Comparison of ENCODE assay signal across 11 cellular contexts in the genomic region with DNA sequence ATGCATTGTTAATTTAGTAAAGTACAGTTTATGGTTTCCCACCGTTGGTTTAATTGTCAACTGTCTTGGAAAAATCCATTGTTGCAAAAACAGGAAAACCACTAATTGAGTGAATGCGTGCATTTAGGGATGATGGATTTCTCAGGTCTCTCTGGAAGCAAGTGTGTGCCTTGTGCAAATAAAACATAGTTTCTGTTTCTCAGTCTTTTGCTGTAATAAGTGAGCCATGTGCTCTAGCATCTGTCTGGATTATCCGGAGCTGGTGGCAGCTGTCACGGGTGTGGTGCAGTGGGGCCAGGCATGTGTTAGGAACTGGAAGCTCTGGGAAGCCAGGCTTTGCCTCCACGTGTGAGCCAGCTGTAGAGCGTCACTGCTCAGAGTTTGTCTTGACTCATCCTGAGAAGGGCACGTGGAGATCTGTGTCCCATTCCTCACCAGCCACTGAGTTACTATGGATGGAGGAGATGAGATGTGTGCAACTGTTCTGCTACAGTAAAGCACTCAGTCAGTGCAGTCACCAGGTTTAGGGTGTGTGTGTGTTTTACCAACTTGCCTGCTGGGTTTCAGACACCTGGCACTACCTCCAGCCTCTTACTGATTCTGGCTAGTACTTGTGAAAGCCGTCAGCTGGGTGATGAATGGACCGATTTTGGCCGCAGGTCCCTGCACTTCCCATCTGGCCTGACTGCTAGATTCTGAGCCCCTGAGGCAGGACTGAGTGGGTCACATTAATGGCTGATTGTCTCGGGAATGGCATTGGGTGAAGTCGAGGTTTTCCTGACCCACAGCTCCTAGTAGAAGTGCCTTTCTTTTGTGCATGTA.
A peak's percentile ranks its signal among the peaks of the same experiment; 100 is the strongest.
DNase-seq lines count a peak whose midpoint lies in the region; ATAC-seq lines count a peak whose summit lies in the region.
"Had no signal": no experiment of that assay in that cellular context is flagged by ENCODE, and none has a peak within 500 bp of the region (broad histone marks: within the 10 kb centered on the region; RNA-seq: fewer than 3 reads in every experiment).

No MANE protein-coding gene starts in this region.

- H3K9me3 Mint-ChIP-seq in activated naive CD4-positive, alpha-beta T cell treated with anti-CD3 and anti-CD28 coated beads, Interleukin-2, amount 50 U/mL, for 24 hours = no peaks in the 10 kb centered on the region
- H3K9me3 Mint-ChIP-seq: stimulated activated naive B cell treated with anti-CD40 and anti-IgM and Interleukin-4, amounts not matched to agents 10 μg/mL and 1 μg/mL and 100 μg/mL, for 72 hours had no signal

- H3K4me1 Mint-ChIP-seq in activated naive CD4-positive, alpha-beta T cell treated with anti-CD3 and anti-CD28 coated beads, Interleukin-2, amount 50 U/mL, for 24 hours = peaks cover 88% of the 10 kb centered on the region
- H3K4me1 Mint-ChIP-seq: stimulated activated naive B cell treated with anti-CD40 and anti-IgM and Interleukin-4, amounts not matched to agents 10 μg/mL and 1 μg/mL and 100 μg/mL, for 72 hours had no signal

- H3K27ac Mint-ChIP-seq in activated naive CD4-positive, alpha-beta T cell treated with anti-CD3 and anti-CD28 coated beads, Interleukin-2, amount 50 U/mL, for 24 hours = peak overlapping the region; percentile 43
- H3K27ac Mint-ChIP-seq: endodermal cell; progenitor cell of endocrine pancreas; stimulated activated naive B cell treated with anti-CD40 and anti-IgM and Interleukin-4, amounts not matched to agents 10 μg/mL and 1 μg/mL and 100 μg/mL, for 72 hours had no signal

- no peak for DNase-seq in activated naive CD4-positive, alpha-beta T cell (lab: John Stamatoyannopoulos, UW)
- DNase-seq in NCI-H446 treated with DMSO at 0.1 percent for 48 hours (lab: John Stamatoyannopoulos, UW) = peak; percentile 80
- peak; percentile 63 to 72 for DNase-seq in cerebellar nuclear complex (lab: John Stamatoyannopoulos, UW)
- no peak for DNase-seq in putamen (ENCODE audit: low spot score)
- DNase-seq in activated naive CD4-positive, alpha-beta T cell treated with Interleukin-2 at 50 U/mL for 16 hours = no peak
- no peak for DNase-seq in stimulated activated CD4-positive, alpha-beta T cell treated with anti-CD3 and anti-CD28 coated beads, Interleukin-4, amount 100 ng/mL, for 24 hours
- DNase-seq: endodermal cell; stimulated activated naive B cell treated with anti-CD40 and anti-IgM and Interleukin-4, amounts not matched to agents 10 μg/mL and 1 μg/mL and 100 μg/mL, for 72 hours had no signal

- peaks cover 2% of the 10 kb centered on the region for H3K36me3 Mint-ChIP-seq in activated naive CD4-positive, alpha-beta T cell treated with anti-CD3 and anti-CD28 coated beads, Interleukin-2, amount 50 U/mL, for 24 hours
- H3K36me3 Mint-ChIP-seq: stimulated activated naive B cell treated with anti-CD40 and anti-IgM and Interleukin-4, amounts not matched to agents 10 μg/mL and 1 μg/mL and 100 μg/mL, for 72 hours had no signal

- ATAC-seq in GM21786 (IDR thresholded peaks at IDR 0.05; ENCODE audit: unreplicated experiment) = no peak
- ATAC-seq: stimulated activated naive B cell treated with anti-CD40 and anti-IgM and Interleukin-4, amounts not matched to agents 10 μg/mL and 1 μg/mL and 100 μg/mL, for 72 hours had no signal

- H3K27me3 Mint-ChIP-seq in activated naive CD4-positive, alpha-beta T cell treated with anti-CD3 and anti-CD28 coated beads, Interleukin-2, amount 50 U/mL, for 24 hours = no peaks in the 10 kb centered on the region

- H3K4me3 Mint-ChIP-seq in activated naive CD4-positive, alpha-beta T cell treated with anti-CD3 and anti-CD28 coated beads, Interleukin-2, amount 50 U/mL, for 24 hours = peak overlapping the region; percentile 31
- H3K4me3 Mint-ChIP-seq: endodermal cell; stimulated activated naive B cell treated with anti-CD40 and anti-IgM and Interleukin-4, amounts not matched to agents 10 μg/mL and 1 μg/mL and 100 μg/mL, for 72 hours had no signal

Comparison
In these comparisons a context has a peak if more than half of its experiments do, and no peak if none do; other contexts are left out.
1. DNase-seq: peak in NCI-H446 treated with DMSO at 0.1 percent for 48 hours (single experiment) and cerebellar nuclear complex (2 of 2); none in activated naive CD4-positive, alpha-beta T cell (0 of 4), putamen (single experiment), activated naive CD4-positive, alpha-beta T cell treated with Interleukin-2 at 50 U/mL for 16 hours (single experiment) and stimulated activated CD4-positive, alpha-beta T cell treated with anti-CD3 and anti-CD28 coated beads, Interleukin-4, amount 100 ng/mL, for 24 hours (single experiment).